ENCODE assay signal across 21 cellular contexts in genomic region chr15:99464137-99464536, GRCh38.
DNase-seq lines count a peak whose midpoint lies in the region; ATAC-seq, FAIRE-seq and TF ChIP-seq lines count a peak whose summit lies in the region.
"Had no signal": no experiment of that assay in that cellular context is flagged by ENCODE, and none has a peak within 500 bp of the region (broad histone marks: within the 10 kb centered on the region; RNA-seq: fewer than 3 reads in every experiment).

No MANE protein-coding gene starts in this region.

- no peaks in the 10 kb centered on the region for H3K9me1 ChIP-seq in K562 (ENCODE audit: control insufficient read depth, insufficient read depth, low read length)

- no peak for TF ChIP-seq EP300 in K562 (IDR thresholded peaks at IDR 0.05; ENCODE audit: low read length)

- H3K36me3 ChIP-seq in HCT116 (ENCODE audit: control insufficient read depth in 1 of 2, insufficient read depth in 2 of 2, low read length in 2 of 2) (no peaks in the 10 kb centered on the region), K562 (ENCODE audit: control insufficient read depth, insufficient read depth, low read length) (no peaks in the 10 kb centered on the region)
- H3K36me3 ChIP-seq: BLaER1 treated with 17β-estradiol and CSF1 and Interleukin-3, amounts not matched to agents 10 nM and 100 nM had no signal

- POLR2A ChIA-PET in HCT116 (lab: Charles Lee), result no interaction called here
- POLR2A ChIA-PET in K562 (lab: Yijun Ruan, JAX), result interaction anchor here (2.1 kb wide), 1 partner anchor 11 kb away, joined by 4 read pairs; no protein-coding TSS in a partner anchor

- BruUV-seq in HCT116 (replicated peaks; lab: Mats Ljungman, UMichigan), result no TSS peak
- BruUV-seq in K562 (replicated peaks; lab: Mats Ljungman, UMichigan), result no TSS peak

- no peak for TF ChIP-seq RAD21 in HCT116 (IDR thresholded peaks at IDR 0.05; ENCODE audit: low read depth)
- no peak for TF ChIP-seq RAD21 in K562 (CRISPR knock-in tag; conservative IDR thresholded peaks at IDR 0.05 in 1 of 2, IDR thresholded peaks at IDR 0.05 in 1 of 2)

- ATAC-seq in HCT116 (no peak), K562 (no peak)
- ATAC-seq: CD8-positive, alpha-beta T cell had no signal

- FAIRE-seq in GM12892 (lab: Jason Lieb, UNC) (peak; percentile 36), K562 (lab: Jason Lieb, UNC) (no peak), urothelium cell line (lab: Jason Lieb, UNC) (no peak)
- FAIRE-seq: D721Med, G401.6, GM12891, GM18507, GM19239 had no signal

- 0% methylated on average over 2 of the region's 2 CpGs for WGBS in K562 (ENCODE audit: insufficient coverage, low coverage, missing lambda C conversion rate)

- H3K9me2 ChIP-seq in HCT116 (ENCODE audit: insufficient read depth), result no peaks in the 10 kb centered on the region

- RAD21 ChIA-PET in HCT116 (lab: Charles Lee; ENCODE audit: low non-redundant PET in 1 of 2, low total read pairs in 2 of 2, uncharacterized antibody in 2 of 2, unreplicated experiment in 2 of 2), result no interaction called here

- intact Hi-C loops in HCT116 (cut with micrococcal nuclease), result no loop called here
- intact Hi-C loops in K562 (cut with micrococcal nuclease), result no loop called here

- TF ChIP-seq CTCF in HCT116 (IDR thresholded peaks at IDR 0.05 in 2 of 3, conservative IDR thresholded peaks at IDR 0.05 in 1 of 3; ENCODE audit: borderline replicate concordance in 1 of 3, insufficient read depth in 1 of 3, low read depth in 2 of 3, low read length in 2 of 3), result no peak
- no peak for TF ChIP-seq CTCF in K562 (IDR thresholded peaks at IDR 0.05 in 2 of 3, conservative IDR thresholded peaks at IDR 0.05 in 1 of 3; ENCODE audit: insufficient read depth in 2 of 3, low read depth in 1 of 3, low read length in 3 of 3)

- H3K4me3 ChIP-seq in HCT116 (replicated peaks in 1 of 2; ENCODE audit: low read depth in 1 of 2, low read length in 2 of 2) (no peak overlapping the region), K562 (no peak overlapping the region)
- H3K4me3 ChIP-seq: BLaER1 treated with 17β-estradiol and CSF1 and Interleukin-3, amounts not matched to agents 10 nM and 100 nM had no signal

- no peak overlapping the region for H2AFZ ChIP-seq in HCT116 (ENCODE audit: low read depth, low read length, poor library complexity, severe bottlenecking)
- H2AFZ ChIP-seq in K562 (ENCODE audit: low read depth, low read length), result no peak overlapping the region

- no peak for DNase-seq in GM12892 (ENCODE audit: insufficient read length)
- DNase-seq in HCT116 (ENCODE audit: low read depth, low spot score), result no peak
- DNase-seq in K562 (ENCODE audit: extremely low read depth in 1 of 4, low spot score in 3 of 4), result no peak
- DNase-seq in AG08396 (ENCODE audit: low spot score), result no peak
- DNase-seq in urothelium cell line (ENCODE audit: low spot score), result no peak
- DNase-seq: 8988T; ACHN; AML-193; Caco-2; Calu3; CD4-positive, alpha-beta T cell; CD8-positive, alpha-beta T cell; DMS79 treated with DMSO at 0.1 percent for 48 hours; GF-D8 had no signal

- CTCF ChIA-PET in HCT116 (lab: Charles Lee), result no interaction called here
- CTCF ChIA-PET in K562 (lab: Yijun Ruan, JAX; ENCODE audit: low intra/inter-chr PET ratio), result no interaction called here

- H3K4me2 ChIP-seq in HCT116 (ENCODE audit: low read length), result no peak overlapping the region
- no peak overlapping the region for H3K4me2 ChIP-seq in K562 (ENCODE audit: insufficient read depth, low read length)
- H3K4me2 ChIP-seq: BLaER1 treated with 17β-estradiol and CSF1 and Interleukin-3, amounts not matched to agents 10 nM and 100 nM had no signal

- H3K27me3 ChIP-seq in HCT116 (ENCODE audit: insufficient read depth, low read length), result no peaks in the 10 kb centered on the region
- H3K27me3 ChIP-seq in K562 (ENCODE audit: control insufficient read depth in 2 of 2, insufficient read depth in 2 of 2, low read length in 2 of 2), result no peaks in the 10 kb centered on the region
- H3K27me3 ChIP-seq: BLaER1 treated with 17β-estradiol and CSF1 and Interleukin-3, amounts not matched to agents 10 nM and 100 nM had no signal

- H3K9ac ChIP-seq in HCT116 (ENCODE audit: low read length) (no peak overlapping the region), K562 (ENCODE audit: insufficient read depth in 1 of 2, low read depth in 2 of 2, low read length in 2 of 2) (no peak overlapping the region)
- H3K9ac ChIP-seq: BLaER1 treated with 17β-estradiol and CSF1 and Interleukin-3, amounts not matched to agents 10 nM and 100 nM had no signal

- H3K4me1 ChIP-seq in HCT116 (ENCODE audit: control insufficient read depth in 1 of 2, insufficient read depth in 2 of 2, low read length in 2 of 2) (no peaks in the 10 kb centered on the region), K562 (replicated peaks in 1 of 2; ENCODE audit: control insufficient read depth in 2 of 2, insufficient read depth in 2 of 2, low read length in 2 of 2) (no peaks in the 10 kb centered on the region)
- H3K4me1 ChIP-seq: Caco-2 had no signal

- H3K79me2 ChIP-seq in HCT116 (ENCODE audit: insufficient read depth, low read length) (no peaks in the 10 kb centered on the region), K562 (ENCODE audit: control insufficient read depth, insufficient read depth, low read length) (no peaks in the 10 kb centered on the region)

- in situ Hi-C loops in K562 (cut with MboI), result no loop called here

- H3K27ac ChIP-seq in HCT116 (ENCODE audit: low read depth, low read length) (no peak overlapping the region), K562 (ENCODE audit: extremely low read depth, low read depth, low read length) (no peak overlapping the region)
- H3K27ac ChIP-seq: BLaER1 treated with 17β-estradiol and CSF1 and Interleukin-3, amounts not matched to agents 10 nM and 100 nM; C4-2B had no signal

- H3K9me3 ChIP-seq in HCT116 (ENCODE audit: control insufficient read depth in 1 of 2, insufficient read depth in 1 of 2, low read depth in 1 of 2, low read length in 2 of 2), result no peaks in the 10 kb centered on the region
- no peaks in the 10 kb centered on the region for H3K9me3 ChIP-seq in K562 (replicated peaks; ENCODE audit: control insufficient read depth, insufficient read depth, low read depth, low read length)

- TF ChIP-seq POLR2A in GM12892 (IDR thresholded peaks at IDR 0.05; ENCODE audit: low read depth, low read length) (no peak), HCT116 (IDR thresholded peaks at IDR 0.05; ENCODE audit: borderline replicate concordance, extremely low read depth, insufficient read depth, insufficient read length) (no peak), K562 (conservative IDR thresholded peaks at IDR 0.05) (no peak)

- H4K20me1 ChIP-seq in HCT116 (ENCODE audit: insufficient read depth) (no peaks in the 10 kb centered on the region), K562 (replicated peaks; ENCODE audit: control insufficient read depth, insufficient read depth, low read length) (no peaks in the 10 kb centered on the region)
- H4K20me1 ChIP-seq: BLaER1 treated with 17β-estradiol and CSF1 and Interleukin-3, amounts not matched to agents 10 nM and 100 nM had no signal

TF ChIP-seq in HCT116, 20 proteins besides CTCF, POLR2A, EP300 and RAD21:
- TF ChIP-seq JUND (IDR thresholded peaks at IDR 0.05) (no peak), CBX3 (IDR thresholded peaks at IDR 0.05; ENCODE audit: low read depth) (peak; percentile 29; the same call in 1 of the 2 replicates)

TF ChIP-seq in K562, 482 proteins besides CTCF, POLR2A, EP300 and RAD21:
- TF ChIP-seq RBM25 (IDR thresholded peaks at IDR 0.05; ENCODE audit: low read depth, low read length, severe bottlenecking), result peak; percentile 13
- TF ChIP-seq SREBF1 (IDR thresholded peaks at IDR 0.05; ENCODE audit: borderline replicate concordance, low read depth, low read length), result no peak
